ENCODE assay signal across 18 cellular contexts in the genomic region with DNA sequence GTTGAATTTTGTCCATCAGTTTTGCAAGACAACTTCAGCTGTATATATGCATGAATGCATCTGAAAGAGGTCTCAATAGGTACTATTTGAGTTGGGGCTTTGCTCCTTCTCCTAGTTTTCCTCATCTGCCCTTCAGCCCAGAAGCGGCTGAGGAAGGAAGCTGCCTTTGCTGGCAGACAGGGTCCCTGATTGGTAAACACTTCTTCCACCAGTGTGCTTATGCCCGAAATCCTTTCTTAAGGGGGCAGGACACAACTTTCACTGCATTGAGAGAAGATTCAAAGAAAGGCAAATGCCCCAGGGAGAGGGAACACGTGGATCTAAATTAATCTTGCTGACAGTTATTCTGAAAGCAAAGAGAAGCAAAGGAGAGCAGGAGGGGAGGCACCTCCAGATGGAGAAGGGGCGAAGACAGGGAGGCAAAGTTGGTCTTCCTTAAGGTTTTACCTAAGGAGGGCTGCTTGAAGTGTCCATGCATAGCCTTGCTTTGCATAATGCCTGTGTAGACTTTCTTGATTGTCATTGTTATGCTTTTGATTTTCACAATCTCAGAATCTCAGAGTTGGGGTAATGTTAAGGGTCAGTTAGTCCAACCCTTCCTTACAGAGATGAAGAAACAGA.
DNase-seq lines count a peak whose midpoint lies in the region; ATAC-seq, FAIRE-seq and TF ChIP-seq lines count a peak whose summit lies in the region.
"Had no signal": no experiment of that assay in that cellular context is flagged by ENCODE, and none has a peak within 500 bp of the region (broad histone marks: within the 10 kb centered on the region; RNA-seq: fewer than 3 reads in every experiment).

No MANE protein-coding gene starts in this region.

- no peaks in the 10 kb centered on the region for H3K9me3 ChIP-seq in endothelial cell of umbilical vein (replicated peaks; ENCODE audit: control insufficient read depth, insufficient read depth, low read length)

- POLR2A ChIA-PET in endothelial cell of umbilical vein (lab: Charles Lee): interaction anchor here (0.9 kb wide), 1 partner anchor 93 kb away, joined by 3 read pairs; no protein-coding TSS in a partner anchor

- intact Hi-C loops in endothelial cell of umbilical vein (cut with micrococcal nuclease): no loop called here

- H3K9me3 Mint-ChIP-seq in activated naive CD4-positive, alpha-beta T cell treated with anti-CD3 and anti-CD28 coated beads, Interleukin-2, amount 10 ng/mL, durations not matched to agents 7 days and 5 days: no peaks in the 10 kb centered on the region
- H3K9me3 Mint-ChIP-seq: activated CD4-positive, alpha-beta T cell treated with anti-CD3 and anti-CD28 coated beads, Interleukin-2, amount 10 ng/mL, durations not matched to agents 7 days and 5 days; activated T-cell treated with anti-CD3 and anti-CD28 coated beads, Interleukin-2, amount 50 U/mL, for 24 hours; CD8-positive, alpha-beta T cell had no signal

- peak; percentile 67 for FAIRE-seq in endothelial cell of umbilical vein (lab: Jason Lieb, UNC)

- CTCF ChIA-PET in endothelial cell of umbilical vein (lab: Charles Lee): interaction anchor here (1.0 to 2.4 kb wide), 5 partner anchors 50 to 244 kb away, joined by 3 to 9 read pairs (median 3); no protein-coding TSS in a partner anchor
- CTCF ChIA-PET in activated naive CD4-positive, alpha-beta T cell treated with anti-CD3 and anti-CD28 coated beads, Interleukin-2, amount 10 ng/mL, durations not matched to agents 7 days and 5 days (lab: Charles Lee): no interaction called here

- peak overlapping the region; percentile 48 for H3K4me2 ChIP-seq in endothelial cell of umbilical vein (ENCODE audit: insufficient read depth, low read length)

- H3K9me1 ChIP-seq in endothelial cell of umbilical vein (replicated peaks; ENCODE audit: control insufficient read depth, extremely low read depth, insufficient read depth, low read length): no peaks in the 10 kb centered on the region

- peak overlapping the region; percentile 54 for H3K9ac ChIP-seq in endothelial cell of umbilical vein (replicated peaks; ENCODE audit: extremely low read depth, insufficient read depth, low read length)

- no peaks in the 10 kb centered on the region for H4K20me1 ChIP-seq in endothelial cell of umbilical vein (replicated peaks; ENCODE audit: control insufficient read depth, extremely low read depth, insufficient read depth, low read length)

- TF ChIP-seq POLR2A in endothelial cell of umbilical vein (IDR thresholded peaks at IDR 0.05; ENCODE audit: low read depth, low read length): peak; percentile 56

- dilution Hi-C loops in endothelial cell of umbilical vein (cut with MboI; ENCODE audit: extremely low pct_ligation_motif_present, low sequenced_read_pairs): no loop called here

- ATAC-seq in HG03159 (IDR thresholded peaks at IDR 0.05; ENCODE audit: unreplicated experiment) (no peak), HG02973 (IDR thresholded peaks at IDR 0.05; ENCODE audit: unreplicated experiment) (no peak)
- ATAC-seq: CD8-positive, alpha-beta T cell had no signal

- H3K79me2 ChIP-seq in endothelial cell of umbilical vein (ENCODE audit: control insufficient read depth, insufficient read depth, low read length): no peaks in the 10 kb centered on the region

- no TSS peak for BruUV-seq in endothelial cell of umbilical vein (replicated peaks; lab: Mats Ljungman, UMichigan)

- peak overlapping the region; percentile 87 for H2AFZ ChIP-seq in endothelial cell of umbilical vein (ENCODE audit: low read depth, low read length)

- no peaks in the 10 kb centered on the region for H3K36me3 ChIP-seq in endothelial cell of umbilical vein (ENCODE audit: control insufficient read depth in 2 of 2, extremely low read depth in 1 of 2, insufficient read depth in 2 of 2, low read length in 2 of 2)

- TF ChIP-seq CTCF in endothelial cell of umbilical vein (IDR thresholded peaks at IDR 0.05; ENCODE audit: extremely low read depth in 1 of 2, insufficient read depth in 1 of 2, low read depth in 1 of 2, low read length in 2 of 2) (no peak), retinal pigment epithelial cell (conservative IDR thresholded peaks at IDR 0.05; ENCODE audit: low read depth, low read length) (no peak)

- peak overlapping the region; percentile 100 for H3K27ac ChIP-seq in endothelial cell of umbilical vein (ENCODE audit: insufficient read depth, low read depth, low read length)

- no peaks in the 10 kb centered on the region for H3K27me3 Mint-ChIP-seq in activated naive CD4-positive, alpha-beta T cell treated with anti-CD3 and anti-CD28 coated beads, Interleukin-2, amount 10 ng/mL, durations not matched to agents 7 days and 5 days
- H3K27me3 Mint-ChIP-seq: activated T-cell treated with anti-CD3 and anti-CD28 coated beads, Interleukin-2, amount 50 U/mL, for 24 hours had no signal

- H3K27ac Mint-ChIP-seq in activated naive CD4-positive, alpha-beta T cell treated with anti-CD3 and anti-CD28 coated beads, Interleukin-2, amount 10 ng/mL, durations not matched to agents 7 days and 5 days: no peak overlapping the region
- H3K27ac Mint-ChIP-seq: activated CD4-positive, alpha-beta T cell treated with anti-CD3 and anti-CD28 coated beads, Interleukin-2, amount 10 ng/mL, durations not matched to agents 7 days and 5 days; activated T-cell treated with anti-CD3 and anti-CD28 coated beads, Interleukin-2, amount 50 U/mL, for 24 hours; CD8-positive, alpha-beta T cell had no signal

- no peaks in the 10 kb centered on the region for H3K4me1 Mint-ChIP-seq in activated naive CD4-positive, alpha-beta T cell treated with anti-CD3 and anti-CD28 coated beads, Interleukin-2, amount 10 ng/mL, durations not matched to agents 7 days and 5 days
- H3K4me1 Mint-ChIP-seq: activated CD4-positive, alpha-beta T cell treated with anti-CD3 and anti-CD28 coated beads, Interleukin-2, amount 10 ng/mL, durations not matched to agents 7 days and 5 days had no signal

- H3K27me3 ChIP-seq in endothelial cell of umbilical vein (ENCODE audit: control insufficient read depth in 2 of 2, insufficient read depth in 2 of 2, low read length in 2 of 2): no peaks in the 10 kb centered on the region

- DNase-seq in NCI-H1092 treated with DMSO at 0.1 percent for 48 hours (lab: John Stamatoyannopoulos, UW) (peak; percentile 75), NCI-H1092 (lab: John Stamatoyannopoulos, UW) (no peak), NCI-H446 treated with DMSO at 0.1 percent for 48 hours (lab: John Stamatoyannopoulos, UW) (peak; percentile 46), endothelial cell of umbilical vein (ENCODE audit: low read depth, low spot score) (peak; percentile 79), retinal pigment epithelial cell (ENCODE audit: low read depth) (no peak)
- no peak for DNase-seq in activated naive CD4-positive, alpha-beta T cell treated with anti-CD3 and anti-CD28 coated beads, Interleukin-2, amount 10 ng/mL, durations not matched to agents 7 days and 5 days
- DNase-seq: 8988T; activated CD4-positive, alpha-beta T cell treated with anti-CD3 and anti-CD28 coated beads, Interleukin-2, amount 10 ng/mL, durations not matched to agents 7 days and 5 days; activated T-cell treated with anti-CD3 and anti-CD28 coated beads, Interleukin-2, amount 50 U/mL, for 24 hours; CD8-positive, alpha-beta T cell; GOT3; NCI-H774; posterior cingulate gyrus; SHP77; substantia nigra; T-helper 9 cell had no signal

- no peaks in the 10 kb centered on the region for H3K36me3 Mint-ChIP-seq in activated naive CD4-positive, alpha-beta T cell treated with anti-CD3 and anti-CD28 coated beads, Interleukin-2, amount 10 ng/mL, durations not matched to agents 7 days and 5 days
- H3K36me3 Mint-ChIP-seq: CD8-positive, alpha-beta T cell had no signal

- H3K4me1 ChIP-seq in endothelial cell of umbilical vein (ENCODE audit: control insufficient read depth, extremely low read depth, insufficient read depth, low read length): peaks cover 82% of the 10 kb centered on the region

- H3K4me3 Mint-ChIP-seq in activated naive CD4-positive, alpha-beta T cell treated with anti-CD3 and anti-CD28 coated beads, Interleukin-2, amount 10 ng/mL, durations not matched to agents 7 days and 5 days: no peak overlapping the region
- H3K4me3 Mint-ChIP-seq: activated CD4-positive, alpha-beta T cell treated with anti-CD3 and anti-CD28 coated beads, Interleukin-2, amount 10 ng/mL, durations not matched to agents 7 days and 5 days; activated T-cell treated with anti-CD3 and anti-CD28 coated beads, Interleukin-2, amount 50 U/mL, for 24 hours; CD8-positive, alpha-beta T cell had no signal

- H3K4me3 ChIP-seq in endothelial cell of umbilical vein (replicated peaks in 1 of 3; ENCODE audit: insufficient read depth in 1 of 3, low read depth in 1 of 3, low read length in 3 of 3) (no peak overlapping the region), retinal pigment epithelial cell (ENCODE audit: low read length) (peak overlapping the region; percentile 0)

TF ChIP-seq in endothelial cell of umbilical vein, 7 proteins besides CTCF, POLR2A, EP300 and RAD21:
- TF ChIP-seq, protein P1, sequence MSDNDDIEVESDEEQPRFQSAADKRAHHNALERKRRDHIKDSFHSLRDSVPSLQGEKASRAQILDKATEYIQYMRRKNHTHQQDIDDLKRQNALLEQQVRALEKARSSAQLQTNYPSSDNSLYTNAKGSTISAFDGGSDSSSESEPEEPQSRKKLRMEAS (IDR thresholded peaks at IDR 0.05; ENCODE audit: insufficient read depth, insufficient read length): no peak
- TF ChIP-seq MYC (IDR thresholded peaks at IDR 0.05; ENCODE audit: low read depth, low read length) (no peak), JUN (IDR thresholded peaks at IDR 0.05; ENCODE audit: borderline replicate concordance, insufficient read depth, insufficient read length, low read depth) (no peak), GATA2 (IDR thresholded peaks at IDR 0.05; ENCODE audit: insufficient read depth, insufficient read length, low read depth, low read length) (no peak), POLR2AphosphoS5 (IDR thresholded peaks at IDR 0.05; ENCODE audit: insufficient read depth, low read depth, low read length) (no peak), EZH2 (IDR thresholded peaks at IDR 0.05; ENCODE audit: borderline replicate concordance, low read depth, low read length, severe bottlenecking) (no peak), FOS (IDR thresholded peaks at IDR 0.05; ENCODE audit: borderline replicate concordance, insufficient read depth, low read length) (no peak)

Comparison
In these comparisons a context has a peak if more than half of its experiments do, and no peak if none do; other contexts are left out.
1. DNase-seq: peak in NCI-H1092 treated with DMSO at 0.1 percent for 48 hours (single experiment), NCI-H446 treated with DMSO at 0.1 percent for 48 hours (single experiment) and endothelial cell of umbilical vein (single experiment); none in NCI-H1092 (single experiment), retinal pigment epithelial cell (single experiment) and activated naive CD4-positive, alpha-beta T cell treated with anti-CD3 and anti-CD28 coated beads, Interleukin-2, amount 10 ng/mL, durations not matched to agents 7 days and 5 days (single experiment).